ENCODE assay signal across 1 cellular context in the genomic region with DNA sequence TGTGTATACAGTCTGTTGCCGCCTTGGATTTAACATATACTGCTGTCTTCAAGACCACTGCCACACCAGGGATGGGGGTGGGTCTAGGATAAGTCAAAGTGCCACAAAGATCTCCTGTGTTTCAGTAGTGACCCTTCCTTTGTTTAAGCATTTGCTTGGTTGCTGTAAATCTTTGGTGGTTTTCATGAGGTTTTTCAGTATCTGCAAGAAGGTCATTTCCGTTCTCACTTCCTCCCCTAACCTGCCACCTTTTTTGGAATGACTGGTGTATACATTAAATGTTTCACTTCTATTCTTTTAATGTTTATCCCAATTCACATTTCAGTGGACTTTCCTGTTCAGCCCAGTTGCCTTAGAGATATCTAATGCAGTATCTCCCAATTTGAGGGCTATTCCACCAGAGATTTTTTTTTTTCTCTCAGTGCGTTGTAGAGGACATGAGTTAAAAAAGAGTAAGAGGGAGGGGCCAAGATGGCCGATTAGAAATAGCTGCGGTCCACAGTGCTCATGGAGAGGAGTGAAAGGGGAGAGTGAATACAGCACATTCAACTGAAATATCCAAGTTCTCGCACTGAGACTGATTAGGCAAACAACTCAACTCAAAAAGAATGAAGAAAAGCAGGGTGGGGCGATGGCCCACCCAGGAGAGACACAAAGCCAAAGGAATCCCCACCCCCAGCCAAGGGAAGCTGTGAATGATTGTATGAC.
TF ChIP-seq lines count a peak whose summit lies in the region.

No MANE protein-coding gene starts in this region.

TF ChIP-seq in GM12878, 131 proteins besides CTCF, POLR2A, EP300 and RAD21 (continues in another document):
- TF ChIP-seq HCFC1 (IDR thresholded peaks at IDR 0.05; ENCODE audit: low read length) (no peak), MEF2B (IDR thresholded peaks at IDR 0.05; ENCODE audit: partially characterized antibody, poor library complexity, severe bottlenecking) (no peak), CHD1 (IDR thresholded peaks at IDR 0.05; ENCODE audit: low read depth, low read length) (no peak), JUNB (IDR thresholded peaks at IDR 0.05) (peak; percentile 83), BACH1 (IDR thresholded peaks at IDR 0.05; ENCODE audit: borderline replicate concordance) (no peak), NFIC (IDR thresholded peaks at IDR 0.05; ENCODE audit: low read depth, low read length) (peak; percentile 92), ZNF24 (IDR thresholded peaks at IDR 0.05) (no peak), ETV6 (conservative IDR thresholded peaks at IDR 0.05 in 1 of 2, IDR thresholded peaks at IDR 0.05 in 1 of 2; ENCODE audit: borderline replicate concordance in 1 of 2, low read depth in 1 of 2) (peak in 1 of 2 experiments; percentile 97; a peak in 2 of 4 replicates), ZBED1 (IDR thresholded peaks at IDR 0.05; ENCODE audit: borderline replicate concordance) (no peak), RBBP5 (conservative IDR thresholded peaks at IDR 0.05) (no peak), BRCA1 (IDR thresholded peaks at IDR 0.05; ENCODE audit: low read depth, low read length) (no peak), WRNIP1 (IDR thresholded peaks at IDR 0.05; ENCODE audit: borderline replicate concordance, low read depth, low read length) (no peak), RFX5 (IDR thresholded peaks at IDR 0.05; ENCODE audit: low read depth, low read length) (no peak), SUZ12 (IDR thresholded peaks at IDR 0.05; ENCODE audit: unreplicated experiment) (no peak), CBX5 (IDR thresholded peaks at IDR 0.05; ENCODE audit: low read depth) (peak; percentile 71; the same call in 1 of the 2 replicates), RAD51 (IDR thresholded peaks at IDR 0.05) (no peak), FOXM1 (IDR thresholded peaks at IDR 0.05; ENCODE audit: low read depth, low read length) (peak; percentile 73; the same call in 1 of the 2 replicates), BMI1 (IDR thresholded peaks at IDR 0.05; ENCODE audit: borderline replicate concordance) (peak; percentile 36; the same call in 1 of the 2 replicates), IKZF1 (conservative IDR thresholded peaks at IDR 0.05) (peak; percentile 81), KAT2A (conservative IDR thresholded peaks at IDR 0.05; ENCODE audit: control insufficient read depth, low read depth, low read length) (no peak), CBX3 (IDR thresholded peaks at IDR 0.05; ENCODE audit: borderline replicate concordance, low read depth) (no peak), YBX1 (IDR thresholded peaks at IDR 0.05) (no peak), IKZF2 (IDR thresholded peaks at IDR 0.05) (peak; percentile 73 to 81), PAX5 (IDR thresholded peaks at IDR 0.05; ENCODE audit: borderline replicate concordance, low read depth, low read length) (peak; percentile 63; the same call in 1 of the 2 replicates), ESRRA (IDR thresholded peaks at IDR 0.05; ENCODE audit: low read length) (no peak), SP1 (IDR thresholded peaks at IDR 0.05; ENCODE audit: low read depth, low read length) (no peak), SMAD1 (IDR thresholded peaks at IDR 0.05; ENCODE audit: low read depth, partially characterized antibody) (no peak), MTA3 (IDR thresholded peaks at IDR 0.05; ENCODE audit: borderline replicate concordance, low read length) (peak; percentile 88), SIX5 (IDR thresholded peaks at IDR 0.05; ENCODE audit: low read depth, low read length, severe bottlenecking) (no peak), MTA2 (IDR thresholded peaks at IDR 0.05; ENCODE audit: low read depth) (peak; percentile 79), CHD4 (IDR thresholded peaks at IDR 0.05) (no peak), CHD2 (IDR thresholded peaks at IDR 0.05; ENCODE audit: borderline replicate concordance, low read depth, low read length) (no peak), HDGF (IDR thresholded peaks at IDR 0.05) (no peak), EZH2 (IDR thresholded peaks at IDR 0.05; ENCODE audit: borderline replicate concordance, control insufficient read depth, low read depth, low read length) (no peak), STAT3 (IDR thresholded peaks at IDR 0.05; ENCODE audit: low read depth, low read length) (no peak), TARDBP (IDR thresholded peaks at IDR 0.05; ENCODE audit: borderline replicate concordance) (no peak)
- TF ChIP-seq, protein P1, sequence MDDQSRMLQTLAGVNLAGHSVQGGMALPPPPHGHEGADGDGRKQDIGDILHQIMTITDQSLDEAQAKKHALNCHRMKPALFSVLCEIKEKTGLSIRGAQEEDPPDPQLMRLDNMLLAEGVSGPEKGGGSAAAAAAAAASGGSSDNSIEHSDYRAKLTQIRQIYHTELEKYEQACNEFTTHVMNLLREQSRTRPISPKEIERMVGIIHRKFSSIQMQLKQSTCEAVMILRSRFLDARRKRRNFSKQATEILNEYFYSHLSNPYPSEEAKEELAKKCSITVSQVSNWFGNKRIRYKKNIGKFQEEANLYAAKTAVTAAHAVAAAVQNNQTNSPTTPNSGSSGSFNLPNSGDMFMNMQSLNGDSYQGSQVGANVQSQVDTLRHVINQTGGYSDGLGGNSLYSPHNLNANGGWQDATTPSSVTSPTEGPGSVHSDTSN (IDR thresholded peaks at IDR 0.05; ENCODE audit: insufficient replicate concordance, low read depth, low read length) = no peak
- TF ChIP-seq, protein P2, sequence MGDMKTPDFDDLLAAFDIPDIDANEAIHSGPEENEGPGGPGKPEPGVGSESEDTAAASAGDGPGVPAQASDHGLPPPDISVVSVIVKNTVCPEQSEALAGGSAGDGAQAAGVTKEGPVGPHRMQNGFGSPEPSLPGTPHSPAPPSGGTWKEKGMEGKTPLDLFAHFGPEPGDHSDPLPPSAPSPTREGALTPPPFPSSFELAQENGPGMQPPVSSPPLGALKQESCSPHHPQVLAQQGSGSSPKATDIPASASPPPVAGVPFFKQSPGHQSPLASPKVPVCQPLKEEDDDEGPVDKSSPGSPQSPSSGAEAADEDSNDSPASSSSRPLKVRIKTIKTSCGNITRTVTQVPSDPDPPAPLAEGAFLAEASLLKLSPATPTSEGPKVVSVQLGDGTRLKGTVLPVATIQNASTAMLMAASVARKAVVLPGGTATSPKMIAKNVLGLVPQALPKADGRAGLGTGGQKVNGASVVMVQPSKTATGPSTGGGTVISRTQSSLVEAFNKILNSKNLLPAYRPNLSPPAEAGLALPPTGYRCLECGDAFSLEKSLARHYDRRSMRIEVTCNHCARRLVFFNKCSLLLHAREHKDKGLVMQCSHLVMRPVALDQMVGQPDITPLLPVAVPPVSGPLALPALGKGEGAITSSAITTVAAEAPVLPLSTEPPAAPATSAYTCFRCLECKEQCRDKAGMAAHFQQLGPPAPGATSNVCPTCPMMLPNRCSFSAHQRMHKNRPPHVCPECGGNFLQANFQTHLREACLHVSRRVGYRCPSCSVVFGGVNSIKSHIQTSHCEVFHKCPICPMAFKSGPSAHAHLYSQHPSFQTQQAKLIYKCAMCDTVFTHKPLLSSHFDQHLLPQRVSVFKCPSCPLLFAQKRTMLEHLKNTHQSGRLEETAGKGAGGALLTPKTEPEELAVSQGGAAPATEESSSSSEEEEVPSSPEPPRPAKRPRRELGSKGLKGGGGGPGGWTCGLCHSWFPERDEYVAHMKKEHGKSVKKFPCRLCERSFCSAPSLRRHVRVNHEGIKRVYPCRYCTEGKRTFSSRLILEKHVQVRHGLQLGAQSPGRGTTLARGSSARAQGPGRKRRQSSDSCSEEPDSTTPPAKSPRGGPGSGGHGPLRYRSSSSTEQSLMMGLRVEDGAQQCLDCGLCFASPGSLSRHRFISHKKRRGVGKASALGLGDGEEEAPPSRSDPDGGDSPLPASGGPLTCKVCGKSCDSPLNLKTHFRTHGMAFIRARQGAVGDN (IDR thresholded peaks at IDR 0.05) = no peak
- TF ChIP-seq, protein P3, sequence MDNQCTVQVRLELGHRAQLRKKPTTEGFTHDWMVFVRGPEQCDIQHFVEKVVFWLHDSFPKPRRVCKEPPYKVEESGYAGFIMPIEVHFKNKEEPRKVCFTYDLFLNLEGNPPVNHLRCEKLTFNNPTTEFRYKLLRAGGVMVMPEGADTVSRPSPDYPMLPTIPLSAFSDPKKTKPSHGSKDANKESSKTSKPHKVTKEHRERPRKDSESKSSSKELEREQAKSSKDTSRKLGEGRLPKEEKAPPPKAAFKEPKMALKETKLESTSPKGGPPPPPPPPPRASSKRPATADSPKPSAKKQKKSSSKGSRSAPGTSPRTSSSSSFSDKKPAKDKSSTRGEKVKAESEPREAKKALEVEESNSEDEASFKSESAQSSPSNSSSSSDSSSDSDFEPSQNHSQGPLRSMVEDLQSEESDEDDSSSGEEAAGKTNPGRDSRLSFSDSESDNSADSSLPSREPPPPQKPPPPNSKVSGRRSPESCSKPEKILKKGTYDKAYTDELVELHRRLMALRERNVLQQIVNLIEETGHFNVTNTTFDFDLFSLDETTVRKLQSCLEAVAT (IDR thresholded peaks at IDR 0.05) = no peak
- TF ChIP-seq, protein P4, sequence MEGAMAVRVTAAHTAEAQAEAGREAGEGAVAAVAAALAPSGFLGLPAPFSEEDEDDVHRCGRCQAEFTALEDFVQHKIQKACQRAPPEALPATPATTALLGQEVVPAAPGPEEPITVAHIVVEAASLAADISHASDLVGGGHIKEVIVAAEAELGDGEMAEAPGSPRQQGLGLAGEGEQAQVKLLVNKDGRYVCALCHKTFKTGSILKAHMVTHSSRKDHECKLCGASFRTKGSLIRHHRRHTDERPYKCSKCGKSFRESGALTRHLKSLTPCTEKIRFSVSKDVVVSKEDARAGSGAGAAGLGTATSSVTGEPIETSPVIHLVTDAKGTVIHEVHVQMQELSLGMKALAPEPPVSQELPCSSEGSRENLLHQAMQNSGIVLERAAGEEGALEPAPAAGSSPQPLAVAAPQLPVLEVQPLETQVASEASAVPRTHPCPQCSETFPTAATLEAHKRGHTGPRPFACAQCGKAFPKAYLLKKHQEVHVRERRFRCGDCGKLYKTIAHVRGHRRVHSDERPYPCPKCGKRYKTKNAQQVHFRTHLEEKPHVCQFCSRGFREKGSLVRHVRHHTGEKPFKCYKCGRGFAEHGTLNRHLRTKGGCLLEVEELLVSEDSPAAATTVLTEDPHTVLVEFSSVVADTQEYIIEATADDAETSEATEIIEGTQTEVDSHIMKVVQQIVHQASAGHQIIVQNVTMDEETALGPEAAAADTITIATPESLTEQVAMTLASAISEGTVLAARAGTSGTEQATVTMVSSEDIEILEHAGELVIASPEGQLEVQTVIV (IDR thresholded peaks at IDR 0.05; ENCODE audit: borderline replicate concordance, partially characterized antibody) = no peak
- TF ChIP-seq, protein P5, sequence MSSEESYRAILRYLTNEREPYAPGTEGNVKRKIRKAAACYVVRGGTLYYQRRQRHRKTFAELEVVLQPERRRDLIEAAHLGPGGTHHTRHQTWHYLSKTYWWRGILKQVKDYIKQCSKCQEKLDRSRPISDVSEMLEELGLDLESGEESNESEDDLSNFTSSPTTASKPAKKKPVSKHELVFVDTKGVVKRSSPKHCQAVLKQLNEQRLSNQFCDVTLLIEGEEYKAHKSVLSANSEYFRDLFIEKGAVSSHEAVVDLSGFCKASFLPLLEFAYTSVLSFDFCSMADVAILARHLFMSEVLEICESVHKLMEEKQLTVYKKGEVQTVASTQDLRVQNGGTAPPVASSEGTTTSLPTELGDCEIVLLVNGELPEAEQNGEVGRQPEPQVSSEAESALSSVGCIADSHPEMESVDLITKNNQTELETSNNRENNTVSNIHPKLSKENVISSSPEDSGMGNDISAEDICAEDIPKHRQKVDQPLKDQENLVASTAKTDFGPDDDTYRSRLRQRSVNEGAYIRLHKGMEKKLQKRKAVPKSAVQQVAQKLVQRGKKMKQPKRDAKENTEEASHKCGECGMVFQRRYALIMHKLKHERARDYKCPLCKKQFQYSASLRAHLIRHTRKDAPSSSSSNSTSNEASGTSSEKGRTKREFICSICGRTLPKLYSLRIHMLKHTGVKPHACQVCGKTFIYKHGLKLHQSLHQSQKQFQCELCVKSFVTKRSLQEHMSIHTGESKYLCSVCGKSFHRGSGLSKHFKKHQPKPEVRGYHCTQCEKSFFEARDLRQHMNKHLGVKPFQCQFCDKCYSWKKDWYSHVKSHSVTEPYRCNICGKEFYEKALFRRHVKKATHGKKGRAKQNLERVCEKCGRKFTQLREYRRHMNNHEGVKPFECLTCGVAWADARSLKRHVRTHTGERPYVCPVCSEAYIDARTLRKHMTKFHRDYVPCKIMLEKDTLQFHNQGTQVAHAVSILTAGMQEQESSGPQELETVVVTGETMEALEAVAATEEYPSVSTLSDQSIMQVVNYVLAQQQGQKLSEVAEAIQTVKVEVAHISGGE (CRISPR knock-in tag; IDR thresholded peaks at IDR 0.05) = no peak
- TF ChIP-seq, protein P6, sequence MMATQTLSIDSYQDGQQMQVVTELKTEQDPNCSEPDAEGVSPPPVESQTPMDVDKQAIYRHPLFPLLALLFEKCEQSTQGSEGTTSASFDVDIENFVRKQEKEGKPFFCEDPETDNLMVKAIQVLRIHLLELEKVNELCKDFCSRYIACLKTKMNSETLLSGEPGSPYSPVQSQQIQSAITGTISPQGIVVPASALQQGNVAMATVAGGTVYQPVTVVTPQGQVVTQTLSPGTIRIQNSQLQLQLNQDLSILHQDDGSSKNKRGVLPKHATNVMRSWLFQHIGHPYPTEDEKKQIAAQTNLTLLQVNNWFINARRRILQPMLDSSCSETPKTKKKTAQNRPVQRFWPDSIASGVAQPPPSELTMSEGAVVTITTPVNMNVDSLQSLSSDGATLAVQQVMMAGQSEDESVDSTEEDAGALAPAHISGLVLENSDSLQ (IDR thresholded peaks at IDR 0.05) = peak; percentile 23; the same call in 1 of the 2 replicates
- TF ChIP-seq, protein P7, sequence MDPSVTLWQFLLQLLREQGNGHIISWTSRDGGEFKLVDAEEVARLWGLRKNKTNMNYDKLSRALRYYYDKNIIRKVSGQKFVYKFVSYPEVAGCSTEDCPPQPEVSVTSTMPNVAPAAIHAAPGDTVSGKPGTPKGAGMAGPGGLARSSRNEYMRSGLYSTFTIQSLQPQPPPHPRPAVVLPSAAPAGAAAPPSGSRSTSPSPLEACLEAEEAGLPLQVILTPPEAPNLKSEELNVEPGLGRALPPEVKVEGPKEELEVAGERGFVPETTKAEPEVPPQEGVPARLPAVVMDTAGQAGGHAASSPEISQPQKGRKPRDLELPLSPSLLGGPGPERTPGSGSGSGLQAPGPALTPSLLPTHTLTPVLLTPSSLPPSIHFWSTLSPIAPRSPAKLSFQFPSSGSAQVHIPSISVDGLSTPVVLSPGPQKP (IDR thresholded peaks at IDR 0.05; ENCODE audit: low read depth, low read length) = peak; percentile 66; the same call in 1 of the 2 replicates
- TF ChIP-seq, protein P8, sequence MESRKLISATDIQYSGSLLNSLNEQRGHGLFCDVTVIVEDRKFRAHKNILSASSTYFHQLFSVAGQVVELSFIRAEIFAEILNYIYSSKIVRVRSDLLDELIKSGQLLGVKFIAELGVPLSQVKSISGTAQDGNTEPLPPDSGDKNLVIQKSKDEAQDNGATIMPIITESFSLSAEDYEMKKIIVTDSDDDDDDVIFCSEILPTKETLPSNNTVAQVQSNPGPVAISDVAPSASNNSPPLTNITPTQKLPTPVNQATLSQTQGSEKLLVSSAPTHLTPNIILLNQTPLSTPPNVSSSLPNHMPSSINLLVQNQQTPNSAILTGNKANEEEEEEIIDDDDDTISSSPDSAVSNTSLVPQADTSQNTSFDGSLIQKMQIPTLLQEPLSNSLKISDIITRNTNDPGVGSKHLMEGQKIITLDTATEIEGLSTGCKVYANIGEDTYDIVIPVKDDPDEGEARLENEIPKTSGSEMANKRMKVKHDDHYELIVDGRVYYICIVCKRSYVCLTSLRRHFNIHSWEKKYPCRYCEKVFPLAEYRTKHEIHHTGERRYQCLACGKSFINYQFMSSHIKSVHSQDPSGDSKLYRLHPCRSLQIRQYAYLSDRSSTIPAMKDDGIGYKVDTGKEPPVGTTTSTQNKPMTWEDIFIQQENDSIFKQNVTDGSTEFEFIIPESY (IDR thresholded peaks at IDR 0.05) = no peak
